In genomic region chr2:2852015-2852777, GRCh38 we compare ENCODE assay signal across 26 cellular contexts.
"Had no signal": no experiment of that assay in that cellular context is flagged by ENCODE, and none has a peak within 500 bp of the region (broad histone marks: within the 10 kb centered on the region; RNA-seq: fewer than 3 reads in every experiment).

No MANE protein-coding gene starts in this region.

- H3K27me3 Mint-ChIP-seq: activated B cell treated with CpG ODN at 0.5 μM for 24 hours; activated CD4-positive, alpha-beta T cell treated with anti-CD3 and anti-CD28 coated beads, Interleukin-2, amount 10 ng/mL, durations not matched to agents 24 days and 14 days; activated CD8-positive, alpha-beta memory T cell treated with anti-CD3 and anti-CD28 coated beads, Interleukin-2, amount 10 ng/mL, durations not matched to agents 7 days and 5 days; activated naive CD8-positive, alpha-beta T cell treated with anti-CD3 and anti-CD28 coated beads, Interleukin-2, amount 50 U/mL, for 24 hours; activated T-cell treated with anti-CD3 and anti-CD28 coated beads, Interleukin-2, amount 50 U/mL, for 24 hours; T-helper 17 cell had no signal

- DNase-seq: activated B cell treated with CpG ODN at 0.5 μM for 24 hours; activated CD4-positive, alpha-beta T cell treated with anti-CD3 and anti-CD28 coated beads for 1 hour; activated CD4-positive, alpha-beta T cell treated with anti-CD3 and anti-CD28 coated beads, Interleukin-2, amount 10 ng/mL, durations not matched to agents 24 days and 14 days; activated CD4-positive, alpha-beta T cell treated with anti-CD3 and anti-CD28 coated beads, Interleukin-2, amount 50 U/mL, for 48 hours; activated CD8-positive, alpha-beta memory T cell treated with anti-CD3 and anti-CD28 coated beads, Interleukin-2, amount 10 ng/mL, durations not matched to agents 7 days and 5 days; activated effector memory CD4-positive, alpha-beta T cell treated with Interleukin-2 at 50 U/mL for 16 hours; activated naive CD4-positive, alpha-beta T cell treated with Interleukin-2 at 50 U/mL for 16 hours; activated naive CD8-positive, alpha-beta T cell treated with anti-CD3 and anti-CD28 coated beads, Interleukin-2, amount 50 U/mL, for 24 hours; activated T-cell treated with anti-CD3 and anti-CD28 coated beads, Interleukin-2, amount 50 U/mL, for 24 hours; amniotic stem cell; body of pancreas; Kasumi-1; NCI-H1105 treated with DMSO at 0.1 percent for 48 hours; NCI-H1436 treated with DMSO at 0.1 percent for 48 hours; NCI-H187; NCI-H2081; NCI-H510A treated with DMSO at 0.1 percent for 48 hours; NCI-H69; Peyer's patch; SHP77 treated with DMSO at 0.1 percent for 48 hours; T-helper 17 cell; T-helper 9 cell had no signal

- H3K27me3 ChIP-seq: ascending aorta, body of pancreas, Peyer's patch had no signal

- H3K4me1 Mint-ChIP-seq: activated B cell treated with CpG ODN at 0.5 μM for 24 hours; activated CD4-positive, alpha-beta T cell treated with anti-CD3 and anti-CD28 coated beads, Interleukin-2, amount 10 ng/mL, durations not matched to agents 24 days and 14 days; activated CD8-positive, alpha-beta memory T cell treated with anti-CD3 and anti-CD28 coated beads, Interleukin-2, amount 10 ng/mL, durations not matched to agents 7 days and 5 days; activated naive CD8-positive, alpha-beta T cell treated with anti-CD3 and anti-CD28 coated beads, Interleukin-2, amount 50 U/mL, for 24 hours; T-helper 17 cell had no signal

- H3K27ac ChIP-seq: ascending aorta, body of pancreas, Peyer's patch, RWPE1 had no signal

- ATAC-seq: activated CD8-positive, alpha-beta memory T cell treated with anti-CD3 and anti-CD28 coated beads, Interleukin-2, amount 10 ng/mL, durations not matched to agents 7 days and 5 days; activated naive CD4-positive, alpha-beta T cell treated with anti-CD3 and anti-CD28 coated beads, Interleukin-2, amount 50 U/mL, for 72 hours; activated naive CD8-positive, alpha-beta T cell treated with anti-CD3 and anti-CD28 coated beads, Interleukin-2, amount 50 U/mL, for 24 hours; body of pancreas; T-helper 17 cell had no signal

- H3K9me3 Mint-ChIP-seq: activated B cell treated with CpG ODN at 0.5 μM for 24 hours; activated CD4-positive, alpha-beta T cell treated with anti-CD3 and anti-CD28 coated beads, Interleukin-2, amount 10 ng/mL, durations not matched to agents 24 days and 14 days; activated naive CD4-positive, alpha-beta T cell treated with anti-CD3 and anti-CD28 coated beads, Interleukin-2, amount 50 U/mL, for 72 hours; activated naive CD8-positive, alpha-beta T cell treated with anti-CD3 and anti-CD28 coated beads, Interleukin-2, amount 50 U/mL, for 24 hours; activated T-cell treated with anti-CD3 and anti-CD28 coated beads, Interleukin-2, amount 50 U/mL, for 24 hours; activated T-helper 1 cell treated with anti-CD3 and anti-CD28 coated beads, Interleukin-12 subunit alpha, Interleukin-12 subunit beta, Interleukin-2, Interleukin-4 antibody, amounts not matched to agents 30 ng/mL and 10 ng/mL and 1 ng/mL, durations not matched to agents 14 hours and 24 hours and 36 hours had no signal

- H3K4me3 ChIP-seq: ascending aorta, body of pancreas, Peyer's patch had no signal

- H3K27ac Mint-ChIP-seq: activated B cell treated with CpG ODN at 0.5 μM for 24 hours; activated CD4-positive, alpha-beta T cell treated with anti-CD3 and anti-CD28 coated beads, Interleukin-2, amount 10 ng/mL, durations not matched to agents 24 days and 14 days; activated CD8-positive, alpha-beta memory T cell treated with anti-CD3 and anti-CD28 coated beads, Interleukin-2, amount 10 ng/mL, durations not matched to agents 7 days and 5 days; activated naive CD4-positive, alpha-beta T cell treated with anti-CD3 and anti-CD28 coated beads, Interleukin-2, amount 50 U/mL, for 72 hours; activated naive CD8-positive, alpha-beta T cell treated with anti-CD3 and anti-CD28 coated beads, Interleukin-2, amount 50 U/mL, for 24 hours; activated T-cell treated with anti-CD3 and anti-CD28 coated beads, Interleukin-2, amount 50 U/mL, for 24 hours; activated T-helper 1 cell treated with anti-CD3 and anti-CD28 coated beads, Interleukin-12 subunit alpha, Interleukin-12 subunit beta, Interleukin-2, Interleukin-4 antibody, amounts not matched to agents 30 ng/mL and 10 ng/mL and 1 ng/mL, durations not matched to agents 14 hours and 24 hours and 36 hours; T-helper 17 cell had no signal

- H3K4me3 Mint-ChIP-seq: activated B cell treated with CpG ODN at 0.5 μM for 24 hours; activated CD4-positive, alpha-beta T cell treated with anti-CD3 and anti-CD28 coated beads, Interleukin-2, amount 10 ng/mL, durations not matched to agents 24 days and 14 days; activated CD8-positive, alpha-beta memory T cell treated with anti-CD3 and anti-CD28 coated beads, Interleukin-2, amount 10 ng/mL, durations not matched to agents 7 days and 5 days; activated naive CD8-positive, alpha-beta T cell treated with anti-CD3 and anti-CD28 coated beads, Interleukin-2, amount 50 U/mL, for 24 hours; activated T-cell treated with anti-CD3 and anti-CD28 coated beads, Interleukin-2, amount 50 U/mL, for 24 hours; activated T-helper 1 cell treated with anti-CD3 and anti-CD28 coated beads, Interleukin-12 subunit alpha, Interleukin-12 subunit beta, Interleukin-2, Interleukin-4 antibody, amounts not matched to agents 30 ng/mL and 10 ng/mL and 1 ng/mL, durations not matched to agents 14 hours and 24 hours and 36 hours; T-helper 17 cell had no signal

- H3K4me1 ChIP-seq: ascending aorta, Peyer's patch had no signal

- H3K36me3 Mint-ChIP-seq: activated CD8-positive, alpha-beta memory T cell treated with anti-CD3 and anti-CD28 coated beads, Interleukin-2, amount 10 ng/mL, durations not matched to agents 7 days and 5 days; activated naive CD4-positive, alpha-beta T cell treated with anti-CD3 and anti-CD28 coated beads, Interleukin-2, amount 50 U/mL, for 72 hours had no signal

- H3K9me3 ChIP-seq: ascending aorta, body of pancreas had no signal

- H3K36me3 ChIP-seq: ascending aorta, Peyer's patch had no signal
